1 cellular context compared by ENCODE assay signal in the genomic region with DNA sequence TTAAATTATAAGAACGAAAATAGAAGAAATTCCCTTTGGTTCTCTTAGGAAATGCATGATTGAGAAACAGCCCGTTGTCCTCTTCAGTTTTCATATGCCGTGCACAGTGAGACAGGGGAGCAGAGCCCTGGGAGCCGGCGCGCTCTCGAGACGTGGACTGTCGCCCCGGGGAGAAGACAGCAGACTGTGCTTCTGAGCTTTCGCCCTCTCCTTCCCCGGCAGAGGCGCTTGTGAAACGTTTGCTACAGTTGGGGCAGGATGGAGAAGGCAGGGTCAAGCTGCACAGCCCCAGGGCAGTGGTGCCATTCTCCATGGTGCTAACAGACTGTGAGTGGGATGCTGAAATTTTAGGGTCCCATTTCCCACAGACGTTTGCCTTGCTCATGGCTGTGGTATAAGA.
TF ChIP-seq lines count a peak whose summit lies in the region.

No MANE protein-coding gene starts in this region.

TF ChIP-seq in HCT116, 20 proteins besides CTCF, POLR2A, EP300 and RAD21 (continued from another document):
- TF ChIP-seq, protein P1, sequence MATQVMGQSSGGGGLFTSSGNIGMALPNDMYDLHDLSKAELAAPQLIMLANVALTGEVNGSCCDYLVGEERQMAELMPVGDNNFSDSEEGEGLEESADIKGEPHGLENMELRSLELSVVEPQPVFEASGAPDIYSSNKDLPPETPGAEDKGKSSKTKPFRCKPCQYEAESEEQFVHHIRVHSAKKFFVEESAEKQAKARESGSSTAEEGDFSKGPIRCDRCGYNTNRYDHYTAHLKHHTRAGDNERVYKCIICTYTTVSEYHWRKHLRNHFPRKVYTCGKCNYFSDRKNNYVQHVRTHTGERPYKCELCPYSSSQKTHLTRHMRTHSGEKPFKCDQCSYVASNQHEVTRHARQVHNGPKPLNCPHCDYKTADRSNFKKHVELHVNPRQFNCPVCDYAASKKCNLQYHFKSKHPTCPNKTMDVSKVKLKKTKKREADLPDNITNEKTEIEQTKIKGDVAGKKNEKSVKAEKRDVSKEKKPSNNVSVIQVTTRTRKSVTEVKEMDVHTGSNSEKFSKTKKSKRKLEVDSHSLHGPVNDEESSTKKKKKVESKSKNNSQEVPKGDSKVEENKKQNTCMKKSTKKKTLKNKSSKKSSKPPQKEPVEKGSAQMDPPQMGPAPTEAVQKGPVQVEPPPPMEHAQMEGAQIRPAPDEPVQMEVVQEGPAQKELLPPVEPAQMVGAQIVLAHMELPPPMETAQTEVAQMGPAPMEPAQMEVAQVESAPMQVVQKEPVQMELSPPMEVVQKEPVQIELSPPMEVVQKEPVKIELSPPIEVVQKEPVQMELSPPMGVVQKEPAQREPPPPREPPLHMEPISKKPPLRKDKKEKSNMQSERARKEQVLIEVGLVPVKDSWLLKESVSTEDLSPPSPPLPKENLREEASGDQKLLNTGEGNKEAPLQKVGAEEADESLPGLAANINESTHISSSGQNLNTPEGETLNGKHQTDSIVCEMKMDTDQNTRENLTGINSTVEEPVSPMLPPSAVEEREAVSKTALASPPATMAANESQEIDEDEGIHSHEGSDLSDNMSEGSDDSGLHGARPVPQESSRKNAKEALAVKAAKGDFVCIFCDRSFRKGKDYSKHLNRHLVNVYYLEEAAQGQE (IDR thresholded peaks at IDR 0.05; ENCODE audit: low read depth), result no peak
- no peak for TF ChIP-seq EGR1 (IDR thresholded peaks at IDR 0.05; ENCODE audit: low read depth)
- no peak for TF ChIP-seq JUND (IDR thresholded peaks at IDR 0.05)
- TF ChIP-seq ZNF274 (IDR thresholded peaks at IDR 0.05; ENCODE audit: low read depth, low read length), result no peak
- TF ChIP-seq CEBPB (IDR thresholded peaks at IDR 0.05; ENCODE audit: low read depth), result no peak
- no peak for TF ChIP-seq EZH2phosphoT487 (IDR thresholded peaks at IDR 0.05; ENCODE audit: borderline replicate concordance)
- TF ChIP-seq, protein P2, sequence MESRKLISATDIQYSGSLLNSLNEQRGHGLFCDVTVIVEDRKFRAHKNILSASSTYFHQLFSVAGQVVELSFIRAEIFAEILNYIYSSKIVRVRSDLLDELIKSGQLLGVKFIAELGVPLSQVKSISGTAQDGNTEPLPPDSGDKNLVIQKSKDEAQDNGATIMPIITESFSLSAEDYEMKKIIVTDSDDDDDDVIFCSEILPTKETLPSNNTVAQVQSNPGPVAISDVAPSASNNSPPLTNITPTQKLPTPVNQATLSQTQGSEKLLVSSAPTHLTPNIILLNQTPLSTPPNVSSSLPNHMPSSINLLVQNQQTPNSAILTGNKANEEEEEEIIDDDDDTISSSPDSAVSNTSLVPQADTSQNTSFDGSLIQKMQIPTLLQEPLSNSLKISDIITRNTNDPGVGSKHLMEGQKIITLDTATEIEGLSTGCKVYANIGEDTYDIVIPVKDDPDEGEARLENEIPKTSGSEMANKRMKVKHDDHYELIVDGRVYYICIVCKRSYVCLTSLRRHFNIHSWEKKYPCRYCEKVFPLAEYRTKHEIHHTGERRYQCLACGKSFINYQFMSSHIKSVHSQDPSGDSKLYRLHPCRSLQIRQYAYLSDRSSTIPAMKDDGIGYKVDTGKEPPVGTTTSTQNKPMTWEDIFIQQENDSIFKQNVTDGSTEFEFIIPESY (IDR thresholded peaks at IDR 0.05; ENCODE audit: extremely low read depth, insufficient replicate concordance, low read length), result no peak
- TF ChIP-seq, protein P3, sequence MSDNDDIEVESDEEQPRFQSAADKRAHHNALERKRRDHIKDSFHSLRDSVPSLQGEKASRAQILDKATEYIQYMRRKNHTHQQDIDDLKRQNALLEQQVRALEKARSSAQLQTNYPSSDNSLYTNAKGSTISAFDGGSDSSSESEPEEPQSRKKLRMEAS (IDR thresholded peaks at IDR 0.05), result no peak
- no peak for TF ChIP-seq TCF7L2 (IDR thresholded peaks at IDR 0.05; ENCODE audit: borderline replicate concordance, extremely low read depth, insufficient read depth, insufficient read length)
